ENCODE assay signal across 33 cellular contexts in genomic region chr12:11461433-11461832, GRCh38.
"Had no signal": no experiment of that assay in that cellular context is flagged by ENCODE, and none has a peak within 500 bp of the region (broad histone marks: within the 10 kb centered on the region; RNA-seq: fewer than 3 reads in every experiment).

No MANE protein-coding gene starts in this region.

- ATAC-seq: activated CD4-positive, alpha-beta T cell treated with anti-CD3 and anti-CD28 coated beads for 36 hours; activated CD4-positive, CD25-positive, alpha-beta regulatory T cell treated with anti-CD3 and anti-CD28 coated beads, Interleukin-2, amount 50 U/mL, for 24 hours; activated CD8-positive, alpha-beta T cell treated with anti-CD3 and anti-CD28 coated beads, Interleukin-2, amount 10 ng/mL, durations not matched to agents 7 days and 5 days had no signal

- H3K4me3 Mint-ChIP-seq: activated CD4-positive, alpha-beta T cell treated with anti-CD3 and anti-CD28 coated beads for 36 hours; activated CD4-positive, alpha-beta T cell treated with anti-CD3 and anti-CD28 coated beads, Interleukin-2, amount 10 ng/mL, durations not matched to agents 7 days and 5 days; activated CD8-positive, alpha-beta T cell treated with anti-CD3 and anti-CD28 coated beads, Interleukin-2, amount 10 ng/mL, durations not matched to agents 7 days and 5 days; activated naive CD4-positive, alpha-beta T cell treated with anti-CD3 and anti-CD28 coated beads, Interleukin-2, amount 50 U/mL, for 24 hours; activated naive CD8-positive, alpha-beta T cell treated with anti-CD3 and anti-CD28 coated beads, Interleukin-2, amount 10 ng/mL, durations not matched to agents 7 days and 5 days; activated T-cell treated with anti-CD3 and anti-CD28 coated beads, Interleukin-2, amount 50 U/mL, for 24 hours had no signal

- H3K4me1 ChIP-seq: ascending aorta had no signal

- H3K36me3 Mint-ChIP-seq: activated naive CD4-positive, alpha-beta T cell treated with anti-CD3 and anti-CD28 coated beads, Interleukin-2, amount 50 U/mL, for 24 hours; activated naive CD8-positive, alpha-beta T cell treated with anti-CD3 and anti-CD28 coated beads, Interleukin-2, amount 10 ng/mL, durations not matched to agents 7 days and 5 days had no signal

- FAIRE-seq: TTC549 had no signal

- H3K27ac ChIP-seq: ascending aorta had no signal

- H3K27me3 Mint-ChIP-seq: activated CD4-positive, alpha-beta T cell treated with anti-CD3 and anti-CD28 coated beads for 36 hours; activated CD4-positive, alpha-beta T cell treated with anti-CD3 and anti-CD28 coated beads, Interleukin-2, amount 10 ng/mL, durations not matched to agents 7 days and 5 days; activated naive CD4-positive, alpha-beta T cell treated with anti-CD3 and anti-CD28 coated beads, Interleukin-2, amount 50 U/mL, for 24 hours; activated naive CD8-positive, alpha-beta T cell treated with anti-CD3 and anti-CD28 coated beads, Interleukin-2, amount 10 ng/mL, durations not matched to agents 7 days and 5 days; activated T-cell treated with anti-CD3 and anti-CD28 coated beads, Interleukin-2, amount 50 U/mL, for 24 hours had no signal

- H3K27me3 ChIP-seq: ascending aorta, MG63 had no signal

- H3K4me3 ChIP-seq: ascending aorta, MG63 had no signal

- H3K9me3 Mint-ChIP-seq: activated CD4-positive, alpha-beta T cell treated with anti-CD3 and anti-CD28 coated beads, Interleukin-2, amount 10 ng/mL, durations not matched to agents 7 days and 5 days; activated naive CD4-positive, alpha-beta T cell treated with anti-CD3 and anti-CD28 coated beads, Interleukin-2, amount 50 U/mL, for 24 hours; activated naive CD8-positive, alpha-beta T cell treated with anti-CD3 and anti-CD28 coated beads, Interleukin-2, amount 10 ng/mL, durations not matched to agents 7 days and 5 days; activated T-cell treated with anti-CD3 and anti-CD28 coated beads, Interleukin-2, amount 50 U/mL, for 24 hours; activated T-helper 2 cell treated with anti-CD3 and anti-CD28 coated beads, Interferon-gamma antibody, Interleukin-2, Interleukin-4, amounts not matched to agents 10 μg/mL and 5 μg/mL and 100 μg/mL, durations not matched to agents 14 hours and 24 hours and 36 hours had no signal

- DNase-seq: activated CD4-positive, alpha-beta T cell treated with anti-CD3 and anti-CD28 coated beads for 36 hours; activated CD4-positive, alpha-beta T cell treated with anti-CD3 and anti-CD28 coated beads, Interleukin-2, amount 10 ng/mL, durations not matched to agents 7 days and 5 days; activated CD4-positive, alpha-beta T cell treated with anti-CD3 and anti-CD28 coated beads, Interleukin-2, amount 50 U/mL, for 48 hours; activated CD8-positive, alpha-beta T cell treated with anti-CD3 and anti-CD28 coated beads, Interleukin-2, amount 10 ng/mL, durations not matched to agents 7 days and 5 days; activated gamma-delta T cell; activated naive CD4-positive, alpha-beta T cell treated with Interleukin-2 at 50 U/mL for 16 hours; activated naive CD8-positive, alpha-beta T cell treated with anti-CD3 and anti-CD28 coated beads, Interleukin-2, amount 10 ng/mL, durations not matched to agents 7 days and 5 days; activated T-cell treated with anti-CD3 and anti-CD28 coated beads, Interleukin-2, amount 50 U/mL, for 24 hours; amygdala; caudate nucleus; cerebellar nuclear complex; Kasumi-1; KG1; MG63; NCI-H1048; NCI-H1105 treated with DMSO at 0.1 percent for 48 hours; NCI-H1436; NCI-H1694; NCI-H1930; NCI-H2081 treated with DMSO at 0.1 percent for 48 hours; NCI-H2171; NCI-H510A; NCI-H526; NCI-H748 treated with DMSO at 0.1 percent for 48 hours; Right ventricle myocardium superior; SW 1271; T-helper 1 cell; T1000 had no signal

- H3K36me3 ChIP-seq: ascending aorta, MG63 had no signal

- H3K27ac Mint-ChIP-seq: activated CD4-positive, alpha-beta T cell treated with anti-CD3 and anti-CD28 coated beads for 36 hours; activated CD4-positive, alpha-beta T cell treated with anti-CD3 and anti-CD28 coated beads, Interleukin-2, amount 10 ng/mL, durations not matched to agents 7 days and 5 days; activated CD8-positive, alpha-beta T cell treated with anti-CD3 and anti-CD28 coated beads, Interleukin-2, amount 10 ng/mL, durations not matched to agents 7 days and 5 days; activated naive CD4-positive, alpha-beta T cell treated with anti-CD3 and anti-CD28 coated beads, Interleukin-2, amount 50 U/mL, for 24 hours; activated naive CD8-positive, alpha-beta T cell treated with anti-CD3 and anti-CD28 coated beads, Interleukin-2, amount 10 ng/mL, durations not matched to agents 7 days and 5 days; activated T-cell treated with anti-CD3 and anti-CD28 coated beads, Interleukin-2, amount 50 U/mL, for 24 hours; activated T-helper 2 cell treated with anti-CD3 and anti-CD28 coated beads, Interferon-gamma antibody, Interleukin-2, Interleukin-4, amounts not matched to agents 10 μg/mL and 5 μg/mL and 100 μg/mL, durations not matched to agents 14 hours and 24 hours and 36 hours had no signal

- H3K4me1 Mint-ChIP-seq: activated CD4-positive, alpha-beta T cell treated with anti-CD3 and anti-CD28 coated beads for 36 hours; activated CD4-positive, alpha-beta T cell treated with anti-CD3 and anti-CD28 coated beads, Interleukin-2, amount 10 ng/mL, durations not matched to agents 7 days and 5 days; activated naive CD4-positive, alpha-beta T cell treated with anti-CD3 and anti-CD28 coated beads, Interleukin-2, amount 50 U/mL, for 24 hours had no signal

- H3K9me3 ChIP-seq: ascending aorta, MG63 had no signal
